30 cellular contexts compared by ENCODE assay signal in the genomic region with DNA sequence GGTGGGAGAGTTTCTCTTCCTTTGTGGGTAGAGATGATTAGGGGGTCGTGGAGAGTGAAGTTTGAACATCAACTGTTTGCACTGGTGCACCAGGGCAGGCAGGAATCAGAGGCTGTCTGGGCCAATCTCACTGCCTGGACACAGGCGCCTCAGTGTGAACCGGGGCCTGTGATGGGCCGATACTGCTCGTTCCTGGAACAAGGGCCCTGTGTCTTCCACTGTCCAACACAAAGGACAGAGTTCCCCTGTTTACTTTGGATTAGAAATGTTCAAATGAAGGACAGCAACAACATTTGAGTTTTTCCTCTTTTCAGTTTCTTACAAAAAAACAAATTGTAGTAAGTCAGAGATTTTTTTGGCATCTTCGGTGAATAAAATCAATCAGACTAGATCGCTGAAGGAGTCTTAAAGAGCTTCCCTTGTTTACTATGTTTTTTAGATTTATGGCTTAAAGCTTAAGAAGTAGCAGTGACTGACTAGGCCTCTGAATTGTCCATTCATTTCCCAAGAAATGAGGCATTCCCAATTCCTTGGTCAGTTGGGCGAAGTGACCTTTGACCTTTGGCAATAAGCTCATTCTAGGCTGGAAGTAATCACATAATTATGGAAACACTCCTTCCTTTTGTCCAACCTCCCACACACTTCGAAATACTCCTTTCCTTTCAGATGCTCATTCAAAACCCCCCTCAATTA. TPM values are rescaled to one million over a fixed set of nuclear protein-coding genes. Genes with fewer than 3 reads are reported as not detected.
DNase-seq lines count a peak whose midpoint lies in the region; ATAC-seq, FAIRE-seq and TF ChIP-seq lines count a peak whose summit lies in the region.
"Had no signal": no experiment of that assay in that cellular context is flagged by ENCODE, and none has a peak within 500 bp of the region (broad histone marks: within the 10 kb centered on the region; RNA-seq: fewer than 3 reads in every experiment).

No MANE protein-coding gene starts in this region.

- H3K4me2 ChIP-seq in K562 (ENCODE audit: insufficient read depth, low read length), result no peak overlapping the region
- H3K4me2 ChIP-seq: A549 had no signal

- no peak for FAIRE-seq in K562 (lab: Jason Lieb, UNC)
- FAIRE-seq: A549, colon, endometrium, GM12891 had no signal

- no peaks in the 10 kb centered on the region for H3K9me3 ChIP-seq in K562 (replicated peaks; ENCODE audit: control insufficient read depth, insufficient read depth, low read depth, low read length)
- H3K9me3 ChIP-seq: A549, testis had no signal

- TF ChIP-seq EP300 in K562 (IDR thresholded peaks at IDR 0.05; ENCODE audit: low read length), result no peak

- no peak for TF ChIP-seq RAD21 in K562 (CRISPR knock-in tag; conservative IDR thresholded peaks at IDR 0.05 in 1 of 2, IDR thresholded peaks at IDR 0.05 in 1 of 2)

- H3K4me3 ChIP-seq in K562, result no peak overlapping the region
- H3K4me3 ChIP-seq: A549, testis had no signal

- H3K9me1 ChIP-seq in K562 (ENCODE audit: control insufficient read depth, insufficient read depth, low read length), result no peaks in the 10 kb centered on the region

- WGBS in K562 (ENCODE audit: insufficient coverage, low coverage, missing lambda C conversion rate), result 18% methylated on average over 9 of the region's 9 CpGs

- intact Hi-C loops in K562 (cut with micrococcal nuclease), result no loop called here

- TF ChIP-seq POLR2A in K562 (conservative IDR thresholded peaks at IDR 0.05), result no peak

- DNase-seq in COLO829 (ENCODE audit: low spot score), result peak; percentile 92
- DNase-seq in K562 (ENCODE audit: extremely low read depth in 1 of 4, low spot score in 3 of 4), result no peak
- DNase-seq in hippocampal formation (lab: John Stamatoyannopoulos, UW), result peak; percentile 80 to 86
- DNase-seq in occipital lobe (lab: John Stamatoyannopoulos, UW), result peak; percentile 60
- no peak for DNase-seq in stimulated activated naive CD4-positive, alpha-beta T cell (lab: John Stamatoyannopoulos, UW)
- no peak for DNase-seq in NCI-H2227 treated with DMSO at 0.1 percent for 48 hours (lab: John Stamatoyannopoulos, UW)
- DNase-seq in NK-92 treated with Interleukin-12 subunit alpha and Interleukin-12 subunit beta, amount 100 ng/mL, for 24 hours (lab: John Stamatoyannopoulos, UW), result no peak
- no peak for DNase-seq in GM19238 (ENCODE audit: insufficient read length, low spot score)
- DNase-seq: activated CD4-positive, alpha-beta T cell treated with anti-CD3 and anti-CD28 coated beads for 4 hours; activated gamma-delta T cell treated with Interleukin-2 at 50 U/mL for 16 hours; activated naive CD8-positive, alpha-beta T cell treated with anti-CD3 and anti-CD28 coated beads, Interleukin-2, amount 50 U/mL, for 24 hours; activated T-cell treated with anti-CD3 and anti-CD28 coated beads, Interleukin-2, amount 50 U/mL, for 24 hours; brain microvascular endothelial cell; COR-L47; glutamatergic neuron; HCEC 1CT; left colon; naive thymus-derived CD8-positive, alpha-beta T cell; NCI-H1048; NCI-H1694 treated with DMSO at 0.1 percent for 48 hours; NCI-H2171 treated with DMSO at 0.1 percent for 48 hours; NCI-H526 treated with DMSO at 0.1 percent for 48 hours; testis had no signal

- in situ Hi-C loops in K562 (cut with MboI), result no loop called here

- H3K27ac ChIP-seq in K562 (ENCODE audit: extremely low read depth, low read depth, low read length), result no peak overlapping the region
- H3K27ac ChIP-seq: A549, brain microvascular endothelial cell, HL-60, parathyroid adenoma, testis had no signal

- TF ChIP-seq CTCF in K562 (IDR thresholded peaks at IDR 0.05 in 2 of 3, conservative IDR thresholded peaks at IDR 0.05 in 1 of 3; ENCODE audit: insufficient read depth in 2 of 3, low read depth in 1 of 3, low read length in 3 of 3), result no peak

- no peak for ATAC-seq in K562
- ATAC-seq: A549; activated naive CD8-positive, alpha-beta T cell treated with anti-CD3 and anti-CD28 coated beads, Interleukin-2, amount 50 U/mL, for 24 hours; left colon; naive thymus-derived CD8-positive, alpha-beta T cell had no signal

- CTCF ChIA-PET in K562 (lab: Yijun Ruan, JAX; ENCODE audit: low intra/inter-chr PET ratio), result no interaction called here

- no peaks in the 10 kb centered on the region for H3K4me1 ChIP-seq in K562 (replicated peaks in 1 of 2; ENCODE audit: control insufficient read depth in 2 of 2, insufficient read depth in 2 of 2, low read length in 2 of 2)
- H3K4me1 ChIP-seq: parathyroid adenoma, testis had no signal

- no TSS peak for BruUV-seq in K562 (replicated peaks; lab: Mats Ljungman, UMichigan)

- H3K36me3 ChIP-seq in K562 (ENCODE audit: control insufficient read depth, insufficient read depth, low read length), result no peaks in the 10 kb centered on the region
- H3K36me3 ChIP-seq: brain microvascular endothelial cell had no signal

- no peaks in the 10 kb centered on the region for H4K20me1 ChIP-seq in K562 (replicated peaks; ENCODE audit: control insufficient read depth, insufficient read depth, low read length)

- H3K79me2 ChIP-seq in K562 (ENCODE audit: control insufficient read depth, insufficient read depth, low read length), result no peaks in the 10 kb centered on the region
- H3K79me2 ChIP-seq: parathyroid adenoma had no signal

- H2AFZ ChIP-seq in K562 (ENCODE audit: low read depth, low read length), result no peak overlapping the region
- H2AFZ ChIP-seq: parathyroid adenoma had no signal

- POLR2A ChIA-PET in K562 (lab: Yijun Ruan, JAX), result interaction anchor here (0.9 kb wide), 1 partner anchor 29 kb away, joined by 3 read pairs; no protein-coding TSS in a partner anchor

- H3K27me3 ChIP-seq in K562 (ENCODE audit: control insufficient read depth in 2 of 2, insufficient read depth in 2 of 2, low read length in 2 of 2), result peaks cover 12 to 26% of the 10 kb centered on the region in 2 experiments; a peak in 4 of 5 replicates
- H3K27me3 ChIP-seq: brain microvascular endothelial cell, testis had no signal

- peak overlapping the region in 1 of 2 experiments; percentile 69; a peak in 1 of 4 replicates for H3K9ac ChIP-seq in K562 (ENCODE audit: insufficient read depth in 1 of 2, low read depth in 2 of 2, low read length in 2 of 2)
- H3K9ac ChIP-seq: parathyroid adenoma had no signal

TF ChIP-seq in K562, 482 proteins besides CTCF, POLR2A, EP300 and RAD21:
- TF ChIP-seq NR2C1 (IDR thresholded peaks at IDR 0.05) (peak; percentile 44), NR2C1 (tag; IDR thresholded peaks at IDR 0.05) (0 out of 2 replicates have a peak, but pooled peaks have one; percentile 28), SIN3B (IDR thresholded peaks at IDR 0.05; ENCODE audit: low read depth) (no peak)

RNA-seq across cellular contexts. Expression of a gene that starts 11.6 kb away (rescaled TPM):
- not detected in 2 replicates for total RNA-seq in K562 (2011; cell fraction: chromatin; rRNA removed; ENCODE audit: low replicate concordance)
- not detected in 2 replicates for total RNA-seq in K562 (2011; cell fraction: nucleolus; rRNA removed)
- total RNA-seq in K562 (2011; cell fraction: nucleoplasm; rRNA removed), result not detected in 2 replicates
- total RNA-seq in K562 (2014; rRNA removed), result not detected in 2 replicates
- not detected in 2 replicates for total RNA-seq in K562 (2014; rRNA removed; fragmentation: Illumina TruSeq; extraction: Trizol)
- total RNA-seq in K562 (2015; rRNA removed; fragmentation: Illumina TruSeq; extraction: Trizol), result not detected in 2 replicates
- not detected in 2 replicates for total RNA-seq in K562 (2021)
- not detected in 2 replicates for polyA plus RNA-seq in K562 (2011; rRNA removed)
- polyA plus RNA-seq in K562 (2011; cell fraction: cytosol; rRNA removed), result not detected in 2 replicates
- polyA plus RNA-seq in K562 (2011; cell fraction: nucleus; rRNA removed), result not detected in 2 replicates
- 0.04 TPM in 1 of 2 replicates, not detected in the other for polyA plus RNA-seq in K562 (2012)
- not detected in 2 replicates for polyA plus RNA-seq in K562 (2014; fragmentation: Illumina TruSeq; extraction: Trizol)
- not detected for polyA plus RNA-seq in K562 (2014; fragmentation: Nextera tagmentation; extraction: Ambion mirVana)
- polyA plus RNA-seq in K562 (2014; rRNA removed), result not detected in 2 replicates
- polyA minus RNA-seq in K562 (2011; rRNA and poly(A)+ RNA removed), result not detected in 2 replicates
- polyA minus RNA-seq in K562 (2011; cell fraction: cytosol; rRNA and poly(A)+ RNA removed), result not detected in 2 replicates
- polyA minus RNA-seq in K562 (2011; cell fraction: nucleus; rRNA and poly(A)+ RNA removed), result not detected in 2 replicates
- 14.2 TPM for total RNA-seq in occipital lobe
- total RNA-seq: fibroblast of lung had no signal

Comparison
In these comparisons a context has a peak if more than half of its experiments do, and no peak if none do; other contexts are left out.
1. DNase-seq: peak in COLO829 (single experiment), hippocampal formation (2 of 2) and occipital lobe (single experiment); none in K562 (0 of 4), stimulated activated naive CD4-positive, alpha-beta T cell (0 of 6), NCI-H2227 treated with DMSO at 0.1 percent for 48 hours (single experiment), NK-92 treated with Interleukin-12 subunit alpha and Interleukin-12 subunit beta, amount 100 ng/mL, for 24 hours (single experiment) and GM19238 (single experiment).
2. RNA of a gene that starts 11.6 kb away (total RNA-seq): 14.2 TPM in occipital lobe (single experiment); not detected in K562; every median in the first group is over 10 times any median in the second.